In the genomic region with DNA sequence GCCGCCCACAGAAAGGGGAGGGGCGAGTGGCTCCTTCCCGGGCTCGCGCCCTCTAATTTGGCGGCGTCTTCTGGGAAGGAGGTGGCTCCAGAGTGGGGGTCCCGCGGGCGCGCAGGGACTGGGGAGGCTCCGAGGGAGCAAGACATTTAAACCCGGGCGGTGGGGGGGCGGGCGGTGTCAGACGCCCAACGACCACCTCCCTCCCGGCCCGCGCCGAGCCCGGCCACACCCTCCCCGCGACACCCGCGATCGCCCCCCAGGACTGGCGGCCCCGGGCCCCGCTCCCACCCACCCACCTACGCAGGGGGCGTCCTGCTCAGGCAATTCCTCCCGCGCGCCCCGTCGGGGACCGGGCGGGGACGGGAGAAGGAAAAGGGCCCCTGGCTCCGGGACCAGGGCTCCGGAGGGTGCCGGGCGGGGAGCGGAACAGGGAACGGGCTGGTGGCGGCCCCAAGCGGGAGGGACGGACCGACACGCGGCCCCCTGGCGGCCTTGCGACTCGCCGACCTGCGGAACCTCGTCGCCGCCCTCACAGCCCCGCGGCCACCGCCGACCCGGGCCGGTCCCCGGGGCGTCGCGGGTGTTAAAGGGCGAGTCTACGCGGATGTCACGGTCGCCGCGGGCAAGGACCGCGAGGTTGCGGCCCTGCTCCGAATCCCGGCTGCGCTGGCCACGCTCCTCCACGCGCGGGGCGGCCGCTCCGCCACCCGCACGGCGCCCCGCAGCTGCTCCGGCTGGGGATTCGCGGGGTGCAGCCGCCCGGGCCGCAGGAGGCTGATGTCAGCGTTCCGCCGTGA, we compare ENCODE assay signal across 10 cellular contexts.
DNase-seq lines count a peak whose midpoint lies in the region; ATAC-seq and TF ChIP-seq lines count a peak whose summit lies in the region.
"Had no signal": no experiment of that assay in that cellular context is flagged by ENCODE, and none has a peak within 500 bp of the region (broad histone marks: within the 10 kb centered on the region; RNA-seq: fewer than 3 reads in every experiment).

No MANE protein-coding gene starts in this region.

- ATAC-seq in naive B cell (ENCODE audit: low read depth in 2 of 2) = no peak
- ATAC-seq in HG03469 (IDR thresholded peaks at IDR 0.05; ENCODE audit: unreplicated experiment) = no peak
- no peak for ATAC-seq in HG03175 (IDR thresholded peaks at IDR 0.05; ENCODE audit: unreplicated experiment)

- no peak overlapping the region for H3K27ac ChIP-seq in uterus

- H3K36me3 Mint-ChIP-seq in chondrocyte (ENCODE audit: low read depth) = peaks cover 2% of the 10 kb centered on the region
- H3K36me3 Mint-ChIP-seq in naive B cell = no peaks in the 10 kb centered on the region

- TF ChIP-seq POLR2A in uterus (IDR thresholded peaks at IDR 0.05) = no peak

- H3K27ac Mint-ChIP-seq in chondrocyte (ENCODE audit: unreplicated experiment) = no peak overlapping the region
- H3K27ac Mint-ChIP-seq in naive B cell = no peak overlapping the region
- H3K27ac Mint-ChIP-seq: activated naive CD4-positive, alpha-beta T cell treated with anti-CD3 and anti-CD28 coated beads, Interleukin-2, amount 50 U/mL, for 72 hours had no signal

- TF ChIP-seq CTCF in chondrocyte (IDR thresholded peaks at IDR 0.05) (peak; percentile 68), GM20000 (IDR thresholded peaks at IDR 0.05; ENCODE audit: extremely low read depth, missing control alignments) (no peak), uterus (IDR thresholded peaks at IDR 0.05) (no peak)

- H3K36me3 ChIP-seq in uterus = no peaks in the 10 kb centered on the region

- DNase-seq in AG20443 (ENCODE audit: low spot score) = peak; percentile 37
- DNase-seq in HK-2 (ENCODE audit: unreplicated experiment) = peak; percentile 16
- DNase-seq in chondrocyte (ENCODE audit: low spot score) = no peak
- DNase-seq in naive B cell = no peak
- no peak for DNase-seq in GM20000 (ENCODE audit: low spot score)
- no peak for DNase-seq in uterus
- DNase-seq: NCI-H774 had no signal

- no peaks in the 10 kb centered on the region for H3K9me3 Mint-ChIP-seq in chondrocyte (ENCODE audit: low read depth)
- H3K9me3 Mint-ChIP-seq in naive B cell = peaks cover 0 to 5% (median 0%) of the 10 kb centered on the region in 7 donors
- H3K9me3 Mint-ChIP-seq: activated naive CD4-positive, alpha-beta T cell treated with anti-CD3 and anti-CD28 coated beads, Interleukin-2, amount 50 U/mL, for 72 hours had no signal

- H3K4me3 Mint-ChIP-seq in chondrocyte (ENCODE audit: unreplicated experiment) = peak overlapping the region; percentile 53
- peak overlapping the region in 5 of 8 donors; percentile 25 to 63 (median 48) for H3K4me3 Mint-ChIP-seq in naive B cell

- no peaks in the 10 kb centered on the region for H3K9me3 ChIP-seq in uterus

- intact Hi-C loops in uterus (cut with DNase I; ENCODE audit: low total_unique reads) = no loop called here

- H3K4me3 ChIP-seq in uterus = no peak overlapping the region

- peaks cover 6% of the 10 kb centered on the region for H3K4me1 Mint-ChIP-seq in chondrocyte (ENCODE audit: low read depth)
- peaks cover 0 to 3% (median 0%) of the 10 kb centered on the region in 3 donors for H3K4me1 Mint-ChIP-seq in naive B cell

- peaks cover 0 to 7% of the 10 kb centered on the region in 2 donors for H3K4me1 ChIP-seq in uterus

- peaks cover 54% of the 10 kb centered on the region for H3K27me3 Mint-ChIP-seq in chondrocyte (ENCODE audit: low read depth)
- peaks cover 42 to 61% (median 48%) of the 10 kb centered on the region in 3 donors for H3K27me3 Mint-ChIP-seq in naive B cell

- H3K27me3 ChIP-seq in uterus = peaks cover 4 to 20% of the 10 kb centered on the region in 2 donors

Comparison
In these comparisons a context has a peak if more than half of its experiments do, and no peak if none do; other contexts are left out.
1. DNase-seq: peak in AG20443 (single experiment) and HK-2 (single experiment); none in chondrocyte (single experiment), naive B cell (single experiment), GM20000 (single experiment) and uterus (0 of 2).